ENCODE assay signal across 24 cellular contexts in the genomic region with DNA sequence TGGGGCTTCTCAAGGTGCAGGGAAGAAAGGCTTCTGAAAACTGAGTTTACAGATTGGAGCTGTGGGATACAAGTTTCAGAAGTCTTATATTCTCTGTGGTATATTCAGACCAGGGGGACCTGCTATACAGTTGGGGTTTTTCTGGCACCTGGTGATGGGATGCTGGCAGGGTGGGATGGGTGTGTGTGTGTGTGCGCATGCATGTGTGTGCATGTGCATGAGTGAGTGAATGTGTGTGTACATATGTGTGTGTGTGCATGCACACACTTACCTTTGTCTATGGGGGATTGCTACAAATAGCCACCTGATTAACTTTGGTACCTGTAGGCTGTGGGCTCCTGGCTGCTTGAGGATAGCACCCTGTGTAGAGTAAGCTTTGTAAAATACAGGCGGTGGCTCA.
"Had no signal": no experiment of that assay in that cellular context is flagged by ENCODE, and none has a peak within 500 bp of the region (broad histone marks: within the 10 kb centered on the region; RNA-seq: fewer than 3 reads in every experiment).

No MANE protein-coding gene starts in this region.

- ATAC-seq: left colon, left lung, right lobe of liver had no signal

- H3K27me3 ChIP-seq: left lung, ovary, right atrium auricular region, right lobe of liver, stomach, testis, thyroid gland, transverse colon, upper lobe of left lung, vagina had no signal

- H3K9me3 Mint-ChIP-seq: immature natural killer cell; natural killer cell treated with Interleukin-12 subunit alpha and Interleukin-12 subunit beta and Interleukin-15 and Interleukin-18, amount 100 ng/mL, for 72 hours had no signal

- DNase-seq: hypothalamus; immature natural killer cell; kidney; left colon; left lung; mesendoderm; naive B cell; ovary; right lobe of liver; stimulated activated CD4-positive, alpha-beta T cell treated with anti-CD3 and anti-CD28 coated beads, Interleukin-1b, Interleukin-23, amount 100 ng/mL, for 48 hours; stimulated activated CD4-positive, alpha-beta T cell treated with anti-CD3 and anti-CD28 coated beads, Interleukin-2, amount 100 ng/mL, for 48 hours; stimulated activated CD4-positive, alpha-beta T cell treated with anti-CD3 and anti-CD28 coated beads, Interleukin-4, amount 100 ng/mL, for 4 hours; stimulated activated CD8-positive, alpha-beta memory T cell treated with anti-CD3 and anti-CD28 coated beads, Interleukin-4, amount 100 ng/mL, for 48 hours; stimulated activated naive CD4-positive, alpha-beta T cell; stomach; testis; thyroid gland; transverse colon; upper lobe of left lung had no signal

- H3K27ac Mint-ChIP-seq: immature natural killer cell; mesothelial cell of epicardium; natural killer cell treated with Interleukin-12 subunit alpha and Interleukin-12 subunit beta and Interleukin-15 and Interleukin-18, amount 100 ng/mL, for 72 hours; progenitor cell of endocrine pancreas had no signal

- H3K4me1 Mint-ChIP-seq: naive B cell had no signal

- H3K36me3 Mint-ChIP-seq: immature natural killer cell; mesothelial cell of epicardium; naive B cell; natural killer cell treated with Interleukin-12 subunit alpha and Interleukin-12 subunit beta and Interleukin-15 and Interleukin-18, amount 100 ng/mL, for 72 hours had no signal

- H3K4me3 Mint-ChIP-seq: immature natural killer cell; mesothelial cell of epicardium; naive B cell; natural killer cell treated with Interleukin-12 subunit alpha and Interleukin-12 subunit beta and Interleukin-15 and Interleukin-18, amount 100 ng/mL, for 72 hours had no signal

- H3K9me3 ChIP-seq: left lung, ovary, right atrium auricular region, right lobe of liver, stomach, testis, thyroid gland, transverse colon, upper lobe of left lung, vagina had no signal

- H3K27ac ChIP-seq: left lung, ovary, right atrium auricular region, right lobe of liver, stomach, testis, thyroid gland, transverse colon, upper lobe of left lung, vagina had no signal
